9 cellular contexts compared by ENCODE assay signal in the genomic region with DNA sequence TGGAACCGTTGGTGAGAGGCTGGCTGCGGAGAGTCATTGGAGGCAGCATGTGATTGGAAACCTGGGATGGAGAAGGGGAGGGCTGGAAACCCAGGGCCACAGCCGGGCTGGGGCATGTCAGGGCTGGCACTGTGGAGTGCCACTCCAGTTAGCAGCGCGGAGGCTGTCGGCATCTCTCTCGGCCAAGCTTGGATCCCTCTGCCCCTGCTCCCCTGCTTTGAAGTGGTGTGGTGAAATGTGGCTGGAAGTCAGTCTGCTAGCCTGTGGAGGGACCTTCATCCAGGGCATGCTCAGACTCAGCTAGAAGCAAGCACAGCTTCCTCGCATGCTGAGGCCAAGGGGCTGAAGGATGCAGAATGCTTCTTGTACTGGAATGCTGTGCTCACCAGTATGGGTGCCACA. TPM values are rescaled to one million over a fixed set of nuclear protein-coding genes. Genes with fewer than 3 reads are reported as not detected.
DNase-seq lines count a peak whose midpoint lies in the region; ATAC-seq, FAIRE-seq and TF ChIP-seq lines count a peak whose summit lies in the region.
"Had no signal": no experiment of that assay in that cellular context is flagged by ENCODE, and none has a peak within 500 bp of the region (broad histone marks: within the 10 kb centered on the region; RNA-seq: fewer than 3 reads in every experiment).

No MANE protein-coding gene starts in this region.

- ATAC-seq in HG03045 (IDR thresholded peaks at IDR 0.05; ENCODE audit: unreplicated experiment): no peak

- peaks cover 100% of the 10 kb centered on the region for H3K79me2 ChIP-seq in Karpas-422 (ENCODE audit: low read length)
- peaks cover 65% of the 10 kb centered on the region for H3K79me2 ChIP-seq in mammary epithelial cell (ENCODE audit: insufficient read depth, low read length)

- no peaks in the 10 kb centered on the region for H3K9me3 ChIP-seq in Karpas-422 (ENCODE audit: low read length)
- H3K9me3 ChIP-seq in mammary epithelial cell (replicated peaks; ENCODE audit: insufficient read depth, low read length): no peaks in the 10 kb centered on the region
- H3K9me3 ChIP-seq: SJCRH30 had no signal

- TF ChIP-seq CTCF in mammary epithelial cell (conservative IDR thresholded peaks at IDR 0.05 in 1 of 2, IDR thresholded peaks at IDR 0.05 in 1 of 2; ENCODE audit: extremely low read depth in 1 of 2, insufficient read depth in 1 of 2, low read depth in 1 of 2, low read length in 2 of 2) (no peak), D721Med (IDR thresholded peaks at IDR 0.05; ENCODE audit: insufficient read depth, missing control alignments) (no peak)

- H3K4me3 ChIP-seq in Karpas-422 (ENCODE audit: low read length) (peak overlapping the region; percentile 42; the same call in 1 of the 2 replicates), mammary epithelial cell (replicated peaks in 1 of 3; ENCODE audit: insufficient read depth in 1 of 3, low read depth in 2 of 3, low read length in 3 of 3) (peak overlapping the region; percentile 21 to 52 (median 32))
- H3K4me3 ChIP-seq: SJCRH30 had no signal

- H3K27me3 ChIP-seq in Karpas-422 (ENCODE audit: low read length): no peaks in the 10 kb centered on the region
- H3K27me3 ChIP-seq in mammary epithelial cell (ENCODE audit: insufficient read depth, low read length): no peaks in the 10 kb centered on the region
- H3K27me3 ChIP-seq: SJCRH30 had no signal

- FAIRE-seq in D721Med (lab: Jason Lieb, UNC): no peak

- BruUV-seq in mammary epithelial cell (replicated peaks; lab: Mats Ljungman, UMichigan): no TSS peak

- peaks cover 76% of the 10 kb centered on the region for H3K4me1 ChIP-seq in Karpas-422 (ENCODE audit: low read length)
- H3K4me1 ChIP-seq in mammary epithelial cell (ENCODE audit: insufficient read depth, low read length): peaks cover 42% of the 10 kb centered on the region
- H3K4me1 ChIP-seq: SJCRH30 had no signal

- 8% methylated on average over 3 of the region's 8 CpGs for WGBS in mammary epithelial cell (ENCODE audit: low coverage, missing lambda C conversion rate)

- H3K9me2 ChIP-seq in Karpas-422 (replicated peaks; ENCODE audit: insufficient read depth, low read length): no peaks in the 10 kb centered on the region

- no peaks in the 10 kb centered on the region for H3K36me3 ChIP-seq in Karpas-422 (ENCODE audit: insufficient read depth, low read length)
- no peaks in the 10 kb centered on the region for H3K36me3 ChIP-seq in mammary epithelial cell (ENCODE audit: insufficient read depth, low read length)
- H3K36me3 ChIP-seq: SJCRH30 had no signal

- in situ Hi-C loops in mammary epithelial cell (cut with MboI; ENCODE audit: low sequenced_read_pairs in 2 of 2): loop anchor here in 1 of 2 donors (5.0 to 10.0 kb wide), 2 partner anchors 75 to 208 kb away; no protein-coding TSS in a partner anchor

- dilution Hi-C loops in mammary epithelial cell (cut with HindIII; ENCODE audit: low sequenced_read_pairs): loop anchor here (5.0 to 25.0 kb wide), 3 partner anchors 78 to 220 kb away; no protein-coding TSS in a partner anchor

- H3K4me2 ChIP-seq in Karpas-422 (ENCODE audit: low read depth, low read length, poor library complexity, severe bottlenecking): peak overlapping the region; percentile 46
- H3K4me2 ChIP-seq in mammary epithelial cell (ENCODE audit: insufficient read depth, low read depth, low read length): peak overlapping the region; percentile 78

- peak; percentile 33 for DNase-seq in A172 (ENCODE audit: low spot score)
- DNase-seq in Karpas-422: no peak
- peak; percentile 88 for DNase-seq in mammary epithelial cell
- peak; percentile 63 for DNase-seq in midbrain (lab: John Stamatoyannopoulos, UW)
- DNase-seq in RKO (ENCODE audit: low spot score): no peak
- DNase-seq in NCI-H1436 (lab: John Stamatoyannopoulos, UW): no peak
- DNase-seq in D721Med (ENCODE audit: insufficient read length, low spot score): no peak
- DNase-seq: SJCRH30 had no signal

- intact Hi-C loops in mammary epithelial cell (cut with micrococcal nuclease): loop anchor here (1.0 to 10.0 kb wide), 4 partner anchors 23 to 1038 kb away; a partner anchor contains a TSS

- CTCF ChIA-PET in mammary epithelial cell (lab: Charles Lee; ENCODE audit: low non-redundant PET): interaction anchor here (0.6 to 0.9 kb wide), 3 partner anchors 13 to 834 kb away, joined by 3 to 11 read pairs (median 3); no protein-coding TSS in a partner anchor

- H2AFZ ChIP-seq in Karpas-422 (ENCODE audit: low read length): no peak overlapping the region
- H2AFZ ChIP-seq in mammary epithelial cell (ENCODE audit: low read depth, low read length): peak overlapping the region; percentile 79

- H4K20me1 ChIP-seq in Karpas-422 (ENCODE audit: insufficient read depth, low read depth, low read length): peaks cover 29% of the 10 kb centered on the region; the same call in 1 of the 2 replicates
- no peaks in the 10 kb centered on the region for H4K20me1 ChIP-seq in mammary epithelial cell (ENCODE audit: insufficient read depth, low read length)

- H3K27ac ChIP-seq in Karpas-422 (ENCODE audit: low read length): peak overlapping the region; percentile 100
- H3K27ac ChIP-seq in mammary epithelial cell (ENCODE audit: insufficient read depth, low read depth, low read length): peak overlapping the region; percentile 99
- H3K27ac ChIP-seq: SJCRH30 had no signal

- H3K9ac ChIP-seq in Karpas-422 (ENCODE audit: low read length): peak overlapping the region; percentile 7
- H3K9ac ChIP-seq in mammary epithelial cell (ENCODE audit: insufficient read depth, low read length): peak overlapping the region; percentile 68

RNA-seq across cellular contexts. Expression of a gene that starts 13.5 kb away (rescaled TPM):
- 2.8 and 4.0 TPM in 2 replicates for total RNA-seq in A172 (2014; rRNA removed; shearing (Covaris generic))
- 20.9 and 36.2 TPM in 2 replicates for total RNA-seq in Karpas-422 (2014; rRNA removed; shearing (Covaris generic); ENCODE audit: low replicate concordance)
- 10 to 100 TPM in 1 of 2 donors, 1 to 10 TPM in 1; 9.5 to 41.8 TPM for total RNA-seq in mammary epithelial cell
- polyA plus RNA-seq in mammary epithelial cell: 44.6 TPM
- polyA minus RNA-seq in mammary epithelial cell: 88.8 TPM

Comparison
In these comparisons a context has a peak if more than half of its experiments do, and no peak if none do; other contexts are left out.
1. DNase-seq: peak in A172 (single experiment), mammary epithelial cell (single experiment) and midbrain (single experiment); none in Karpas-422 (single experiment), RKO (single experiment), NCI-H1436 (single experiment) and D721Med (single experiment).